In genomic region chr6:88761237-88762031, GRCh38 we compare ENCODE assay signal across 12 cellular contexts.
A peak's percentile ranks its signal among the peaks of the same experiment; 100 is the strongest.
DNase-seq lines count a peak whose midpoint lies in the region; ATAC-seq, FAIRE-seq and TF ChIP-seq lines count a peak whose summit lies in the region.
"Had no signal": no experiment of that assay in that cellular context is flagged by ENCODE, and none has a peak within 500 bp of the region (broad histone marks: within the 10 kb centered on the region; RNA-seq: fewer than 3 reads in every experiment).

No MANE protein-coding gene starts in this region.

- POLR2A ChIA-PET in activated CD8-positive, alpha-beta T cell treated with anti-CD3 and anti-CD28 coated beads for 36 hours (lab: Charles Lee), result no interaction called here
- POLR2A ChIA-PET in activated CD8-positive, alpha-beta T cell treated with anti-CD3 and anti-CD28 coated beads, Interleukin-2, amount 10 ng/mL, durations not matched to agents 7 days and 5 days (lab: Charles Lee), result no interaction called here

- peak; percentile 74 for FAIRE-seq in HTR-8/SVneo (lab: Jason Lieb, UNC)

- H3K27ac Mint-ChIP-seq in activated CD8-positive, alpha-beta T cell treated with anti-CD3 and anti-CD28 coated beads for 36 hours, result peak overlapping the region; percentile 57
- H3K27ac Mint-ChIP-seq in activated CD8-positive, alpha-beta T cell treated with anti-CD3 and anti-CD28 coated beads, Interleukin-2, amount 10 ng/mL, durations not matched to agents 7 days and 5 days, result no peak overlapping the region
- H3K27ac Mint-ChIP-seq in stimulated activated naive B cell treated with anti-CD40 and anti-IgM and Interleukin-4, amounts not matched to agents 10 μg/mL and 1 μg/mL and 100 μg/mL, for 72 hours, result peak overlapping the region; percentile 81
- H3K27ac Mint-ChIP-seq: activated CD4-positive, alpha-beta T cell treated with anti-CD3 and anti-CD28 coated beads, Interleukin-2, amount 10 ng/mL, durations not matched to agents 24 days and 14 days had no signal

- peaks cover 15% of the 10 kb centered on the region for H3K36me3 Mint-ChIP-seq in activated CD8-positive, alpha-beta T cell treated with anti-CD3 and anti-CD28 coated beads for 36 hours (ENCODE audit: low read depth)
- H3K36me3 Mint-ChIP-seq in activated CD8-positive, alpha-beta T cell treated with anti-CD3 and anti-CD28 coated beads, Interleukin-2, amount 10 ng/mL, durations not matched to agents 7 days and 5 days (ENCODE audit: low read depth), result peaks cover 8% of the 10 kb centered on the region
- H3K36me3 Mint-ChIP-seq in stimulated activated naive B cell treated with anti-CD40 and anti-IgM and Interleukin-4, amounts not matched to agents 10 μg/mL and 1 μg/mL and 100 μg/mL, for 72 hours, result peaks cover 23 to 28% of the 10 kb centered on the region in 2 donors

- DNase-seq in activated CD8-positive, alpha-beta T cell treated with anti-CD3 and anti-CD28 coated beads for 36 hours, result peak; percentile 20
- no peak for DNase-seq in activated CD8-positive, alpha-beta T cell treated with anti-CD3 and anti-CD28 coated beads, Interleukin-2, amount 10 ng/mL, durations not matched to agents 7 days and 5 days
- DNase-seq in H7 (peak; percentile 3), HTR-8/SVneo (ENCODE audit: insufficient read length, low spot score) (no peak), NK-92 (lab: John Stamatoyannopoulos, UW; ENCODE audit: unreplicated experiment) (no peak), T1000 (lab: John Stamatoyannopoulos, UW) (no peak), dedifferentiated amniotic fluid mesenchymal stem cell (ENCODE audit: extremely low spot score) (no peak)
- DNase-seq in stimulated activated naive B cell treated with anti-CD40 and anti-IgM and Interleukin-4, amounts not matched to agents 10 μg/mL and 1 μg/mL and 100 μg/mL, for 72 hours, result peak; percentile 36
- DNase-seq: activated CD4-positive, alpha-beta T cell treated with anti-CD3 and anti-CD28 coated beads, Interleukin-2, amount 10 ng/mL, durations not matched to agents 24 days and 14 days; caudate nucleus; NCI-H748 treated with DMSO at 0.1 percent for 48 hours; transverse colon had no signal

- no peaks in the 10 kb centered on the region for H3K27me3 ChIP-seq in H7 (ENCODE audit: control insufficient read depth, insufficient read depth, low read length)
- H3K27me3 ChIP-seq: transverse colon had no signal

- H3K9me3 Mint-ChIP-seq in activated CD8-positive, alpha-beta T cell treated with anti-CD3 and anti-CD28 coated beads for 36 hours, result no peaks in the 10 kb centered on the region
- no peaks in the 10 kb centered on the region for H3K9me3 Mint-ChIP-seq in activated CD8-positive, alpha-beta T cell treated with anti-CD3 and anti-CD28 coated beads, Interleukin-2, amount 10 ng/mL, durations not matched to agents 7 days and 5 days (ENCODE audit: insufficient read depth)
- peaks cover 6% of the 10 kb centered on the region in 2 donors for H3K9me3 Mint-ChIP-seq in stimulated activated naive B cell treated with anti-CD40 and anti-IgM and Interleukin-4, amounts not matched to agents 10 μg/mL and 1 μg/mL and 100 μg/mL, for 72 hours
- H3K9me3 Mint-ChIP-seq: activated CD4-positive, alpha-beta T cell treated with anti-CD3 and anti-CD28 coated beads, Interleukin-2, amount 10 ng/mL, durations not matched to agents 24 days and 14 days had no signal

- CTCF ChIA-PET in activated CD8-positive, alpha-beta T cell treated with anti-CD3 and anti-CD28 coated beads for 36 hours (lab: Charles Lee), result interaction anchor here (1.1 to 1.6 kb wide), 4 partner anchors 10 to 109 kb away, joined by 3 to 6 read pairs (median 4); no protein-coding TSS in a partner anchor
- CTCF ChIA-PET in activated CD8-positive, alpha-beta T cell treated with anti-CD3 and anti-CD28 coated beads, Interleukin-2, amount 10 ng/mL, durations not matched to agents 7 days and 5 days (lab: Charles Lee), result no interaction called here

- no peak overlapping the region for H3K4me3 Mint-ChIP-seq in activated CD8-positive, alpha-beta T cell treated with anti-CD3 and anti-CD28 coated beads for 36 hours
- H3K4me3 Mint-ChIP-seq in activated CD8-positive, alpha-beta T cell treated with anti-CD3 and anti-CD28 coated beads, Interleukin-2, amount 10 ng/mL, durations not matched to agents 7 days and 5 days, result no peak overlapping the region
- no peak overlapping the region for H3K4me3 Mint-ChIP-seq in stimulated activated naive B cell treated with anti-CD40 and anti-IgM and Interleukin-4, amounts not matched to agents 10 μg/mL and 1 μg/mL and 100 μg/mL, for 72 hours
- H3K4me3 Mint-ChIP-seq: activated CD4-positive, alpha-beta T cell treated with anti-CD3 and anti-CD28 coated beads, Interleukin-2, amount 10 ng/mL, durations not matched to agents 24 days and 14 days had no signal

- peaks cover 10% of the 10 kb centered on the region for H3K4me1 Mint-ChIP-seq in activated CD8-positive, alpha-beta T cell treated with anti-CD3 and anti-CD28 coated beads for 36 hours (ENCODE audit: low read depth)
- H3K4me1 Mint-ChIP-seq in activated CD8-positive, alpha-beta T cell treated with anti-CD3 and anti-CD28 coated beads, Interleukin-2, amount 10 ng/mL, durations not matched to agents 7 days and 5 days (ENCODE audit: low read depth), result no peaks in the 10 kb centered on the region
- peaks cover 19 to 38% of the 10 kb centered on the region in 2 donors for H3K4me1 Mint-ChIP-seq in stimulated activated naive B cell treated with anti-CD40 and anti-IgM and Interleukin-4, amounts not matched to agents 10 μg/mL and 1 μg/mL and 100 μg/mL, for 72 hours
- H3K4me1 Mint-ChIP-seq: activated CD4-positive, alpha-beta T cell treated with anti-CD3 and anti-CD28 coated beads, Interleukin-2, amount 10 ng/mL, durations not matched to agents 24 days and 14 days had no signal

- H3K4me3 ChIP-seq in H7 (ENCODE audit: insufficient read depth, low read depth, low read length), result no peak overlapping the region
- H3K4me3 ChIP-seq: transverse colon had no signal

- no peaks in the 10 kb centered on the region for H3K27me3 Mint-ChIP-seq in activated CD8-positive, alpha-beta T cell treated with anti-CD3 and anti-CD28 coated beads for 36 hours
- no peaks in the 10 kb centered on the region for H3K27me3 Mint-ChIP-seq in activated CD8-positive, alpha-beta T cell treated with anti-CD3 and anti-CD28 coated beads, Interleukin-2, amount 10 ng/mL, durations not matched to agents 7 days and 5 days (ENCODE audit: low read depth)
- H3K27me3 Mint-ChIP-seq in stimulated activated naive B cell treated with anti-CD40 and anti-IgM and Interleukin-4, amounts not matched to agents 10 μg/mL and 1 μg/mL and 100 μg/mL, for 72 hours, result no peaks in the 10 kb centered on the region
- H3K27me3 Mint-ChIP-seq: activated CD4-positive, alpha-beta T cell treated with anti-CD3 and anti-CD28 coated beads, Interleukin-2, amount 10 ng/mL, durations not matched to agents 24 days and 14 days had no signal

- TF ChIP-seq CTCF in activated CD8-positive, alpha-beta T cell treated with anti-CD3 and anti-CD28 coated beads for 36 hours (IDR thresholded peaks at IDR 0.05), result peak; percentile 39

- peak; percentile 81 for ATAC-seq in activated CD8-positive, alpha-beta T cell treated with anti-CD3 and anti-CD28 coated beads for 36 hours
- ATAC-seq in activated CD8-positive, alpha-beta T cell treated with anti-CD3 and anti-CD28 coated beads, Interleukin-2, amount 10 ng/mL, durations not matched to agents 7 days and 5 days, result no peak
- ATAC-seq in stimulated activated naive B cell treated with anti-CD40 and anti-IgM and Interleukin-4, amounts not matched to agents 10 μg/mL and 1 μg/mL and 100 μg/mL, for 72 hours (replicated peaks), result peak; percentile 78 to 83

- H3K36me3 ChIP-seq in H7 (replicated peaks; ENCODE audit: control insufficient read depth, insufficient read depth, low read length), result no peaks in the 10 kb centered on the region
- H3K36me3 ChIP-seq: transverse colon had no signal

- intact Hi-C loops in activated CD8-positive, alpha-beta T cell treated with anti-CD3 and anti-CD28 coated beads for 36 hours (cut with micrococcal nuclease), result no loop called here

Comparison
In these comparisons a context has a peak if more than half of its experiments do, and no peak if none do; other contexts are left out.
1. DNase-seq: peak in activated CD8-positive, alpha-beta T cell treated with anti-CD3 and anti-CD28 coated beads for 36 hours (single experiment), H7 (single experiment) and stimulated activated naive B cell treated with anti-CD40 and anti-IgM and Interleukin-4, amounts not matched to agents 10 μg/mL and 1 μg/mL and 100 μg/mL, for 72 hours (single experiment); none in activated CD8-positive, alpha-beta T cell treated with anti-CD3 and anti-CD28 coated beads, Interleukin-2, amount 10 ng/mL, durations not matched to agents 7 days and 5 days (single experiment), HTR-8/SVneo (single experiment), NK-92 (single experiment), T1000 (single experiment) and dedifferentiated amniotic fluid mesenchymal stem cell (single experiment).